15 cellular contexts compared by ENCODE assay signal in genomic region chr20:61732511-61733210, GRCh38.
"Had no signal": no experiment of that assay in that cellular context is flagged by ENCODE, and none has a peak within 500 bp of the region (broad histone marks: within the 10 kb centered on the region; RNA-seq: fewer than 3 reads in every experiment).

No MANE protein-coding gene starts in this region.

- H3K27ac ChIP-seq: foreskin keratinocyte, ovary, right lobe of liver, thoracic aorta, transverse colon had no signal

- H3K27ac Mint-ChIP-seq: naive thymus-derived CD4-positive, alpha-beta T cell; progenitor cell of endocrine pancreas; stimulated activated naive B cell treated with anti-CD40 and anti-IgM and Interleukin-4, amounts not matched to agents 10 μg/mL and 1 μg/mL and 100 μg/mL, for 72 hours had no signal

- H3K4me3 ChIP-seq: ovary, right lobe of liver, thoracic aorta, transverse colon had no signal

- DNase-seq: immature natural killer cell; left colon; naive thymus-derived CD4-positive, alpha-beta T cell; nephron progenitor cell; ovary; stimulated activated CD4-positive, alpha-beta T cell treated with anti-CD3 and anti-CD28 coated beads, Interleukin-15, amount 100 ng/mL, for 24 hours; stimulated activated CD4-positive, alpha-beta T cell treated with anti-CD3 and anti-CD28 coated beads, Interleukin-1b, Interleukin-23, amount 100 ng/mL, for 48 hours; stimulated activated CD4-positive, alpha-beta T cell treated with anti-CD3 and anti-CD28 coated beads, Interleukin-4, amount 100 ng/mL, for 4 hours; stimulated activated naive B cell treated with anti-CD40 and anti-IgM and Interleukin-4, amounts not matched to agents 10 μg/mL and 1 μg/mL and 100 μg/mL, for 72 hours; stimulated activated naive CD8-positive, alpha-beta T cell treated with anti-CD3 and anti-CD28 coated beads, Interleukin-15, amount 100 ng/mL, for 72 hours; transverse colon had no signal

- H3K4me3 Mint-ChIP-seq: immature natural killer cell; naive thymus-derived CD4-positive, alpha-beta T cell; nephron progenitor cell; stimulated activated naive B cell treated with anti-CD40 and anti-IgM and Interleukin-4, amounts not matched to agents 10 μg/mL and 1 μg/mL and 100 μg/mL, for 72 hours; stimulated activated naive CD8-positive, alpha-beta T cell treated with anti-CD3 and anti-CD28 coated beads, Interleukin-15, amount 100 ng/mL, for 72 hours had no signal

- ATAC-seq: left colon; naive thymus-derived CD4-positive, alpha-beta T cell; right lobe of liver; stimulated activated naive B cell treated with anti-CD40 and anti-IgM and Interleukin-4, amounts not matched to agents 10 μg/mL and 1 μg/mL and 100 μg/mL, for 72 hours; stimulated activated naive CD8-positive, alpha-beta T cell treated with anti-CD3 and anti-CD28 coated beads, Interleukin-15, amount 100 ng/mL, for 72 hours had no signal

- H3K36me3 Mint-ChIP-seq: immature natural killer cell; naive thymus-derived CD4-positive, alpha-beta T cell; stimulated activated naive B cell treated with anti-CD40 and anti-IgM and Interleukin-4, amounts not matched to agents 10 μg/mL and 1 μg/mL and 100 μg/mL, for 72 hours had no signal

- H3K27me3 ChIP-seq: ovary, right lobe of liver, transverse colon had no signal

- H3K9me3 Mint-ChIP-seq: nephron progenitor cell; stimulated activated naive CD8-positive, alpha-beta T cell treated with anti-CD3 and anti-CD28 coated beads, Interleukin-15, amount 100 ng/mL, for 72 hours had no signal

- H3K4me1 ChIP-seq: foreskin keratinocyte, right lobe of liver, transverse colon had no signal

- H3K4me1 Mint-ChIP-seq: immature natural killer cell; naive thymus-derived CD4-positive, alpha-beta T cell; stimulated activated naive B cell treated with anti-CD40 and anti-IgM and Interleukin-4, amounts not matched to agents 10 μg/mL and 1 μg/mL and 100 μg/mL, for 72 hours; stimulated activated naive CD8-positive, alpha-beta T cell treated with anti-CD3 and anti-CD28 coated beads, Interleukin-15, amount 100 ng/mL, for 72 hours had no signal

- H3K9me3 ChIP-seq: ovary, right lobe of liver, thoracic aorta, transverse colon had no signal

- H3K36me3 ChIP-seq: ovary, right lobe of liver, thoracic aorta, transverse colon had no signal
